Comparison of ENCODE assay signal across 24 cellular contexts in genomic region chr20:7155282-7155681, GRCh38.
DNase-seq lines count a peak whose midpoint lies in the region; ATAC-seq and TF ChIP-seq lines count a peak whose summit lies in the region.
"Had no signal": no experiment of that assay in that cellular context is flagged by ENCODE, and none has a peak within 500 bp of the region (broad histone marks: within the 10 kb centered on the region; RNA-seq: fewer than 3 reads in every experiment).

No MANE protein-coding gene starts in this region.

- H3K9me3 Mint-ChIP-seq in GM23338, result no peaks in the 10 kb centered on the region
- H3K9me3 Mint-ChIP-seq: activated CD4-positive, alpha-beta T cell treated with anti-CD3 and anti-CD28 coated beads, Interleukin-2, amount 10 ng/mL, durations not matched to agents 7 days and 5 days; activated naive CD4-positive, alpha-beta T cell treated with anti-CD3 and anti-CD28 coated beads for 36 hours had no signal

- H3K4me2 ChIP-seq in parathyroid adenoma (ENCODE audit: low read length) (no peak overlapping the region), GM23338 (no peak overlapping the region)

- H3K27me3 Mint-ChIP-seq in GM23338 (ENCODE audit: insufficient read depth, low read depth, poor library complexity), result no peaks in the 10 kb centered on the region
- H3K27me3 Mint-ChIP-seq: activated CD4-positive, alpha-beta T cell treated with anti-CD3 and anti-CD28 coated beads, Interleukin-2, amount 10 ng/mL, durations not matched to agents 7 days and 5 days; natural killer cell treated with Interleukin-12 subunit alpha and Interleukin-12 subunit beta and Interleukin-15 and Interleukin-18, amount 100 ng/mL, for 72 hours; stimulated activated memory B cell treated with anti-CD40 and anti-IgM and Interleukin-4, amounts not matched to agents 10 μg/mL and 1 μg/mL and 100 μg/mL, for 72 hours had no signal

- H4K20me1 ChIP-seq in GM23338 (replicated peaks; ENCODE audit: insufficient read depth), result no peaks in the 10 kb centered on the region

- intact Hi-C loops in Right ventricle myocardium superior (cut with DNase I), result no loop called here
- intact Hi-C loops in Right ventricle myocardium inferior (cut with DNase I), result no loop called here

- no peaks in the 10 kb centered on the region for H3K79me2 ChIP-seq in parathyroid adenoma
- no peaks in the 10 kb centered on the region for H3K79me2 ChIP-seq in GM23338 (replicated peaks; ENCODE audit: insufficient read depth)

- DNase-seq in Right ventricle myocardium superior, result no peak
- DNase-seq in Right ventricle myocardium inferior (ENCODE audit: missing footprints), result no peak
- DNase-seq in NCI-H1930 (lab: John Stamatoyannopoulos, UW), result peak; percentile 22 to 25
- DNase-seq in NCI-H510A treated with DMSO at 0.1 percent for 48 hours (lab: John Stamatoyannopoulos, UW), result peak; percentile 98
- DNase-seq in GM23338 (ENCODE audit: low spot score), result no peak
- no peak for DNase-seq in cerebellum (ENCODE audit: low spot score)
- DNase-seq: activated CD4-positive, alpha-beta T cell treated with anti-CD3 and anti-CD28 coated beads, Interleukin-2, amount 10 ng/mL, durations not matched to agents 7 days and 5 days; activated naive CD4-positive, alpha-beta T cell treated with anti-CD3 and anti-CD28 coated beads for 36 hours; activated T-cell treated with anti-CD3 and anti-CD28 coated beads, Interleukin-2, amount 50 U/mL, for 72 hours; brain microvascular endothelial cell; CD8-positive, alpha-beta memory T cell; HFFc6; islet precursor cell; NCI-H524 treated with DMSO at 0.1 percent for 48 hours; stimulated activated CD4-positive, alpha-beta T cell treated with anti-CD3 and anti-CD28 coated beads, Interleukin-4, amount 100 ng/mL, for 1 hour; T-helper 9 cell had no signal

- H3K4me1 Mint-ChIP-seq in GM23338, result no peaks in the 10 kb centered on the region; the same call in 2 of the 3 replicates
- H3K4me1 Mint-ChIP-seq: activated CD4-positive, alpha-beta T cell treated with anti-CD3 and anti-CD28 coated beads, Interleukin-2, amount 10 ng/mL, durations not matched to agents 7 days and 5 days; CD8-positive, alpha-beta memory T cell; stimulated activated memory B cell treated with anti-CD40 and anti-IgM and Interleukin-4, amounts not matched to agents 10 μg/mL and 1 μg/mL and 100 μg/mL, for 72 hours had no signal

- H3K27ac ChIP-seq in parathyroid adenoma (no peak overlapping the region), GM23338 (ENCODE audit: low read depth) (no peak overlapping the region)
- H3K27ac ChIP-seq: brain microvascular endothelial cell, coronary artery, HL-60, suprapubic skin had no signal

- H3F3A ChIP-seq in GM23338 (replicated peaks; ENCODE audit: low read depth), result no peaks in the 10 kb centered on the region

- H3K36me3 Mint-ChIP-seq in GM23338 (ENCODE audit: low read depth), result no peaks in the 10 kb centered on the region
- H3K36me3 Mint-ChIP-seq: CD8-positive, alpha-beta memory T cell; natural killer cell treated with Interleukin-12 subunit alpha and Interleukin-12 subunit beta and Interleukin-15 and Interleukin-18, amount 100 ng/mL, for 72 hours; stimulated activated memory B cell treated with anti-CD40 and anti-IgM and Interleukin-4, amounts not matched to agents 10 μg/mL and 1 μg/mL and 100 μg/mL, for 72 hours had no signal

- no peak overlapping the region for H3K4me3 Mint-ChIP-seq in GM23338
- H3K4me3 Mint-ChIP-seq: activated CD4-positive, alpha-beta T cell treated with anti-CD3 and anti-CD28 coated beads, Interleukin-2, amount 10 ng/mL, durations not matched to agents 7 days and 5 days; activated naive CD4-positive, alpha-beta T cell treated with anti-CD3 and anti-CD28 coated beads for 36 hours; activated T-cell treated with anti-CD3 and anti-CD28 coated beads, Interleukin-2, amount 50 U/mL, for 72 hours; CD8-positive, alpha-beta memory T cell; HFFc6; natural killer cell treated with Interleukin-12 subunit alpha and Interleukin-12 subunit beta and Interleukin-15 and Interleukin-18, amount 100 ng/mL, for 72 hours; stimulated activated memory B cell treated with anti-CD40 and anti-IgM and Interleukin-4, amounts not matched to agents 10 μg/mL and 1 μg/mL and 100 μg/mL, for 72 hours had no signal

- TF ChIP-seq CTCF in parathyroid adenoma (IDR thresholded peaks at IDR 0.05), result no peak
- TF ChIP-seq CTCF in GM23338 (conservative IDR thresholded peaks at IDR 0.05; ENCODE audit: low read depth in 2 of 2), result no peak

- no peak overlapping the region; the same call in 1 of the 2 replicates for H3K27ac Mint-ChIP-seq in GM23338
- H3K27ac Mint-ChIP-seq: activated CD4-positive, alpha-beta T cell treated with anti-CD3 and anti-CD28 coated beads, Interleukin-2, amount 10 ng/mL, durations not matched to agents 7 days and 5 days; activated naive CD4-positive, alpha-beta T cell treated with anti-CD3 and anti-CD28 coated beads for 36 hours; activated T-cell treated with anti-CD3 and anti-CD28 coated beads, Interleukin-2, amount 50 U/mL, for 72 hours; CD8-positive, alpha-beta memory T cell; HFFc6; natural killer cell treated with Interleukin-12 subunit alpha and Interleukin-12 subunit beta and Interleukin-15 and Interleukin-18, amount 100 ng/mL, for 72 hours; stimulated activated memory B cell treated with anti-CD40 and anti-IgM and Interleukin-4, amounts not matched to agents 10 μg/mL and 1 μg/mL and 100 μg/mL, for 72 hours had no signal

- H3K36me3 ChIP-seq in parathyroid adenoma (ENCODE audit: control insufficient read depth, insufficient read depth, low read length) (no peaks in the 10 kb centered on the region), GM23338 (ENCODE audit: insufficient read depth) (no peaks in the 10 kb centered on the region)
- H3K36me3 ChIP-seq: brain microvascular endothelial cell, suprapubic skin had no signal

- H3K9me3 ChIP-seq in parathyroid adenoma (ENCODE audit: control insufficient read depth, low read length), result no peaks in the 10 kb centered on the region
- H3K9me3 ChIP-seq: suprapubic skin had no signal

- H2AFZ ChIP-seq in parathyroid adenoma (peak overlapping the region; percentile 39), GM23338 (no peak overlapping the region)

- H3K27me3 ChIP-seq in parathyroid adenoma (ENCODE audit: control insufficient read depth, insufficient read depth, low read length) (no peaks in the 10 kb centered on the region), GM23338 (ENCODE audit: insufficient read depth) (no peaks in the 10 kb centered on the region)
- H3K27me3 ChIP-seq: brain microvascular endothelial cell, suprapubic skin had no signal

- H3K9ac ChIP-seq in parathyroid adenoma, result no peak overlapping the region

- no peak overlapping the region for H3K4me3 ChIP-seq in parathyroid adenoma (ENCODE audit: low read depth, low read length)
- no peak overlapping the region for H3K4me3 ChIP-seq in GM23338
- H3K4me3 ChIP-seq: coronary artery, suprapubic skin had no signal

- H3K9me2 ChIP-seq in GM23338 (ENCODE audit: insufficient read depth), result peaks cover 7% of the 10 kb centered on the region; the same call in 1 of the 2 replicates

- H3K4me1 ChIP-seq in parathyroid adenoma (no peaks in the 10 kb centered on the region), GM23338 (ENCODE audit: insufficient read depth) (no peaks in the 10 kb centered on the region)
- H3K4me1 ChIP-seq: suprapubic skin had no signal

- ATAC-seq in Right ventricle myocardium superior (ENCODE audit: poor library complexity) (peak; percentile 68), Right ventricle myocardium inferior (no peak), GM23338 (no peak), GM18520 (IDR thresholded peaks at IDR 0.05; ENCODE audit: unreplicated experiment) (no peak)
- ATAC-seq: activated T-cell treated with anti-CD3 and anti-CD28 coated beads, Interleukin-2, amount 50 U/mL, for 72 hours; HepG2; natural killer cell treated with Interleukin-12 subunit alpha and Interleukin-12 subunit beta and Interleukin-15 and Interleukin-18, amount 100 ng/mL, for 72 hours; stimulated activated memory B cell treated with anti-CD40 and anti-IgM and Interleukin-4, amounts not matched to agents 10 μg/mL and 1 μg/mL and 100 μg/mL, for 72 hours had no signal

TF ChIP-seq in GM23338, 12 proteins besides CTCF, POLR2A, EP300 and RAD21 (continues in another document):
- TF ChIP-seq ZNF331 (CRISPR knock-in tag; IDR thresholded peaks at IDR 0.05; ENCODE audit: low read depth) (no peak), ZNF114 (CRISPR knock-in tag; IDR thresholded peaks at IDR 0.05) (no peak), CREB1 (CRISPR knock-in tag; IDR thresholded peaks at IDR 0.05; ENCODE audit: low read depth) (no peak), POLR2AphosphoS5 (IDR thresholded peaks at IDR 0.05; ENCODE audit: low read depth) (no peak)

Comparison
In these comparisons a context has a peak if more than half of its experiments do, and no peak if none do; other contexts are left out.
1. DNase-seq: peak in NCI-H1930 (2 of 2) and NCI-H510A treated with DMSO at 0.1 percent for 48 hours (single experiment); none in Right ventricle myocardium superior (single experiment), Right ventricle myocardium inferior (single experiment), GM23338 (single experiment) and cerebellum (single experiment).